ENCODE assay signal across 8 cellular contexts in genomic region chr20:18466574-18466893, GRCh38. TPM values are rescaled to one million over a fixed set of nuclear protein-coding genes. Genes with fewer than 3 reads are reported as not detected.
DNase-seq lines count a peak whose midpoint lies in the region; ATAC-seq and TF ChIP-seq lines count a peak whose summit lies in the region.

No MANE protein-coding gene starts in this region.

- H3K36me3 Mint-ChIP-seq in osteocyte (ENCODE audit: unreplicated experiment), result no peaks in the 10 kb centered on the region

- H2AFZ ChIP-seq in fibroblast of lung (ENCODE audit: low read length), result peak overlapping the region; percentile 91

- peaks cover 0 to 29% of the 10 kb centered on the region in 2 experiments; a peak in 2 of 3 replicates for H3K36me3 ChIP-seq in HEK293 (ENCODE audit: control insufficient read depth in 2 of 2, insufficient read depth in 1 of 2, low read length in 2 of 2)
- peaks cover 0 to 16% (median 0%) of the 10 kb centered on the region in 3 donors for H3K36me3 ChIP-seq in Peyer's patch
- H3K36me3 ChIP-seq in fibroblast of lung (ENCODE audit: control insufficient read depth, insufficient read depth, low read length), result peaks cover 4% of the 10 kb centered on the region

- H3K27ac Mint-ChIP-seq in osteocyte (ENCODE audit: unreplicated experiment), result peak overlapping the region; percentile 99

- peak overlapping the region; percentile 99 for H3K4me3 Mint-ChIP-seq in osteocyte (ENCODE audit: unreplicated experiment)

- CTCF ChIA-PET in HEK293 (lab: Yijun Ruan, JAX), result interaction anchor here (0.6 to 0.7 kb wide), 2 partner anchors 40 to 59 kb away, joined by 3 to 6 read pairs; no protein-coding TSS in a partner anchor

- H3K9ac ChIP-seq in fibroblast of lung (ENCODE audit: insufficient read depth, low read length), result peak overlapping the region; percentile 44

- no peaks in the 10 kb centered on the region for H3K9me3 ChIP-seq in HEK293 (ENCODE audit: control insufficient read depth, insufficient read depth, low read depth, low read length)
- no peaks in the 10 kb centered on the region for H3K9me3 ChIP-seq in Peyer's patch
- no peaks in the 10 kb centered on the region for H3K9me3 ChIP-seq in fibroblast of lung (ENCODE audit: control insufficient read depth, insufficient read depth, low read depth, low read length)

- no peak for TF ChIP-seq POLR2A in Peyer's patch (IDR thresholded peaks at IDR 0.05)

- DNase-seq in Peyer's patch (no peak), fibroblast of lung (ENCODE audit: low read depth in 2 of 2) (no peak), osteocyte (ENCODE audit: extremely low spot score, unreplicated experiment) (no peak), MV-4-11 (lab: John Stamatoyannopoulos, UW) (no peak)
- no peak for DNase-seq in stimulated activated CD8-positive, alpha-beta memory T cell treated with anti-CD3 and anti-CD28 coated beads, Interleukin-4, amount 100 ng/mL, for 48 hours

- no peaks in the 10 kb centered on the region for H3K27me3 ChIP-seq in Peyer's patch
- no peaks in the 10 kb centered on the region for H3K27me3 ChIP-seq in fibroblast of lung (ENCODE audit: control insufficient read depth, insufficient read depth, low read length)

- H4K20me1 ChIP-seq in fibroblast of lung (ENCODE audit: control insufficient read depth, extremely low read depth, insufficient read depth, low read length), result no peaks in the 10 kb centered on the region

- H3K79me2 ChIP-seq in fibroblast of lung (ENCODE audit: control insufficient read depth, insufficient read depth, low read length), result peaks cover 19% of the 10 kb centered on the region

- H3K4me1 ChIP-seq in HEK293 (ENCODE audit: control insufficient read depth, insufficient read depth, low read length) (peaks cover 4% of the 10 kb centered on the region; the same call in 1 of the 2 replicates), Peyer's patch (peaks cover 0 to 12% (median 11%) of the 10 kb centered on the region in 4 donors), fibroblast of lung (ENCODE audit: control insufficient read depth, extremely low read depth, insufficient read depth, low read length) (no peaks in the 10 kb centered on the region)

- H3K4me1 Mint-ChIP-seq in osteocyte (ENCODE audit: unreplicated experiment), result peaks cover 26% of the 10 kb centered on the region

- no peak for ATAC-seq in GM18519 (IDR thresholded peaks at IDR 0.05; ENCODE audit: low FRiP score, unreplicated experiment)

- H3K27ac ChIP-seq in HEK293 (ENCODE audit: extremely low read depth, low read depth, low read length) (no peak overlapping the region), Peyer's patch (peak overlapping the region in 3 of 4 donors; percentile 72 to 85 (median 80)), fibroblast of lung (ENCODE audit: insufficient read depth, low read length) (peak overlapping the region; percentile 96)

- peak overlapping the region; percentile 65 for H3K4me3 ChIP-seq in GM12875 (ENCODE audit: low read depth, low read length)
- peak overlapping the region; percentile 99 for H3K4me3 ChIP-seq in HEK293 (ENCODE audit: low read depth, low read length)
- peak overlapping the region; percentile 75 to 82 (median 80) for H3K4me3 ChIP-seq in Peyer's patch
- H3K4me3 ChIP-seq in fibroblast of lung (replicated peaks in 1 of 4; ENCODE audit: control extremely low read depth in 1 of 4, insufficient read depth in 1 of 4, low read depth in 3 of 4, low read length in 4 of 4), result peak overlapping the region; percentile 68 to 100 (median 82)

- TF ChIP-seq CTCF in GM12875 (IDR thresholded peaks at IDR 0.05; ENCODE audit: borderline replicate concordance, insufficient read depth, low read depth, low read length) (no peak), HEK293 (tag by site-specific recombination; IDR thresholded peaks at IDR 0.05) (no peak), Peyer's patch (IDR thresholded peaks at IDR 0.05) (no peak), fibroblast of lung (conservative IDR thresholded peaks at IDR 0.05 in 1 of 2, IDR thresholded peaks at IDR 0.05 in 1 of 2; ENCODE audit: low read depth in 1 of 2, low read length in 2 of 2) (no peak), osteocyte (IDR thresholded peaks at IDR 0.05) (no peak)

- POLR2A ChIA-PET in HEK293 (lab: Yijun Ruan, JAX), result interaction anchor here (0.9 to 3.0 kb wide), 10 partner anchors 14 to 499 kb away, joined by 3 to 42 read pairs (median 6); partner anchors contain the start of genes OVOL2, RBBP9, SEC23B and SMIM26

- no peaks in the 10 kb centered on the region for H3K9me3 Mint-ChIP-seq in osteocyte (ENCODE audit: unreplicated experiment)

- peak overlapping the region; percentile 96 for H3K4me2 ChIP-seq in fibroblast of lung (ENCODE audit: extremely low read depth, insufficient read depth, low read length)

- H3K27me3 Mint-ChIP-seq in osteocyte (ENCODE audit: unreplicated experiment), result no peaks in the 10 kb centered on the region

TF ChIP-seq in HEK293, 187 proteins besides CTCF, POLR2A, EP300 and RAD21 (continues in another document):
- no peak for TF ChIP-seq ZBTB17 (tag by site-specific recombination; IDR thresholded peaks at IDR 0.05)
- no peak; the same call in 1 of the 2 replicates for TF ChIP-seq ZBTB20 (tag by site-specific recombination; IDR thresholded peaks at IDR 0.05)
- peak; percentile 82 for TF ChIP-seq PRDM10 (tag by site-specific recombination; IDR thresholded peaks at IDR 0.05)
- TF ChIP-seq ZSCAN16 (tag by site-specific recombination; IDR thresholded peaks at IDR 0.05), result no peak
- TF ChIP-seq ZNF449 (tag by site-specific recombination; IDR thresholded peaks at IDR 0.05), result no peak

RNA-seq across cellular contexts. Expression of gene DZANK1, which starts 0.3 kb away (rescaled TPM):
- 1 to 10 TPM; 1.6 to 5.0 (median 2.1) TPM for total RNA-seq in Peyer's patch
- total RNA-seq in fibroblast of lung, result 0.77 and 0.83 TPM in 2 replicates
- 1.2 and 1.3 TPM in 2 replicates for polyA plus RNA-seq in fibroblast of lung
- 0.77 and 1.1 TPM in 2 replicates for polyA plus RNA-seq in fibroblast of lung (2012)
- 1.4 and 5.2 TPM in 2 replicates for polyA minus RNA-seq in fibroblast of lung (ENCODE audit: low replicate concordance)
- total RNA-seq in osteocyte, result 1.9 and 2.4 TPM in 2 replicates

RNA-seq across cellular contexts. Expression of gene POLR3F, which starts 0.7 kb away (rescaled TPM):
- 1 to 10 TPM; 7.4 to 9.9 (median 8.6) TPM for total RNA-seq in Peyer's patch
- 15.4 and 20.5 TPM in 2 replicates for total RNA-seq in fibroblast of lung
- 11.2 and 11.3 TPM in 2 replicates for polyA plus RNA-seq in fibroblast of lung
- polyA plus RNA-seq in fibroblast of lung (2012), result 7.6 and 8.6 TPM in 2 replicates
- 0.96 and 9.1 TPM in 2 replicates for polyA minus RNA-seq in fibroblast of lung (ENCODE audit: low replicate concordance)
- total RNA-seq in osteocyte, result 9.4 and 9.5 TPM in 2 replicates

RNA-seq across cellular contexts. Expression of gene RBBP9, which starts 30.5 kb away (rescaled TPM):
- total RNA-seq in Peyer's patch (10 to 100 TPM in 3 of 4 donors, 1 to 10 TPM in 1; 6.2 to 14.9 (median 12.8) TPM), fibroblast of lung (14.4 and 19.0 TPM in 2 replicates), osteocyte (12.7 and 14.3 TPM in 2 replicates)
- polyA plus RNA-seq in fibroblast of lung, result 19.2 and 22.1 TPM in 2 replicates
- 8.3 and 10.0 TPM in 2 replicates for polyA plus RNA-seq in fibroblast of lung (2012)
- polyA minus RNA-seq in fibroblast of lung (ENCODE audit: low replicate concordance), result 4.8 and 15.4 TPM in 2 replicates

RNA-seq across cellular contexts. Expression of gene SEC23B, which starts 41.2 kb away (rescaled TPM):
- 10 to 100 TPM; 31.3 to 43.7 (median 36.0) TPM for total RNA-seq in Peyer's patch
- total RNA-seq in fibroblast of lung, result 34.7 and 52.0 TPM in 2 replicates
- polyA plus RNA-seq in fibroblast of lung, result 51.0 and 67.9 TPM in 2 replicates
- polyA plus RNA-seq in fibroblast of lung (2012), result 29.3 and 40.9 TPM in 2 replicates
- polyA minus RNA-seq in fibroblast of lung (ENCODE audit: low replicate concordance), result 55.8 and 64.6 TPM in 2 replicates
- total RNA-seq in osteocyte, result 30.5 and 36.8 TPM in 2 replicates
